Comparison of ENCODE assay signal across 12 cellular contexts in the genomic region with DNA sequence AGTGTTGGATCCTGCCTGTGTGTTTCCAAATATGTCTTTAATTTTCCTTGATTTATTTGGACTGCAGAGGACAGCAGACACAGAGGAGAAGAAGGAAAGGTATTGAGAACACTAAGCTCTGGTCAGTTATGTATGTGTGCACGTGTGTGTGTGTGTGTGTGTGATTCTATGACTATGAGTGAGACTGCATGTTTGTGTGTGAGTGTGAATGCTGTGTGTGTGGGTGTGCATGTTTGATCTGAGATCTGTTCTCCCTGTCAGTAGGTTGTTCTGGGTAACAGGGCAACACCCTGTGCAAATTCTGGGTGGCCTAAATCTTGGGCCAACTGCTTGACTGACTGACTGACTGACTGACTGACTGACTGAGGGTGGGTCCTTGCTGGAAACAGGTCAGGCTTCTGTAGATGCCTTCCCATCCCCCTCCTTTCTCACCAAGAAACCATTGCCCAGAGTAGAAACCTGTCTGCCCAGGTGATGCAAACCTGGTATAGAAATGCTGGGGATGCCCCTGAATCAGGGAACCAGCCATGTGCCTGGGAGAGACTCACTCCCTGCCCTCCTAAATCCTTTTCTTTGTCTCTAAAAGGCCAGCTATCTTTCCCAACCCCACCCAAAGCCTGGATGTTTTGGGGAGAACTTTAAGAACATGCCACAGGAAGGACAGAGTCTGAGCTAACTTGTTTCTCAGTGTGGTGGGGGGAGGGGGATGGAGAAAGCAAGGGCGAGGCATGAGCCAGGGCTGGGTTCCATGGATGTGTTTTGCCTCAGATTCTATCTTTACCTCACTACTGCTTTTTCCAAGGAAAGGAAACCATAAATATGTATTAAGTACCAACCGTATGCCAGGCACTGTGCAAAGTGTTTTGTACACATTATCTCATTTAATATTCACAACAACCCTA. TPM values are rescaled to one million over a fixed set of nuclear protein-coding genes. Genes with fewer than 3 reads are reported as not detected.
DNase-seq lines count a peak whose midpoint lies in the region; ATAC-seq and TF ChIP-seq lines count a peak whose summit lies in the region.
"Had no signal": no experiment of that assay in that cellular context is flagged by ENCODE, and none has a peak within 500 bp of the region (broad histone marks: within the 10 kb centered on the region; RNA-seq: fewer than 3 reads in every experiment).

No MANE protein-coding gene starts in this region.

- POLR2A ChIA-PET in CD8-positive, alpha-beta T cell (lab: Charles Lee), result interaction anchor here (1.0 kb wide), 2 partner anchors 40 to 50 kb away, joined by 4 read pairs; a partner anchor contains a TSS

- peak; percentile 46 for TF ChIP-seq POLR2A in prostate gland (IDR thresholded peaks at IDR 0.05)

- no peak overlapping the region for H3K27ac ChIP-seq in CD8-positive, alpha-beta T cell (ENCODE audit: low read depth, low read length)
- peak overlapping the region; percentile 82 for H3K27ac ChIP-seq in KOPT-K1 (ENCODE audit: low read depth, low read length, poor library complexity, severe bottlenecking)
- H3K27ac ChIP-seq in prostate gland, result peak overlapping the region; percentile 88 to 97

- H3K4me3 Mint-ChIP-seq in CD8-positive, alpha-beta T cell, result peak overlapping the region; percentile 4
- H3K4me3 Mint-ChIP-seq: WTC11 had no signal

- peaks cover 6% of the 10 kb centered on the region for H3K36me3 Mint-ChIP-seq in CD8-positive, alpha-beta T cell
- H3K36me3 Mint-ChIP-seq: WTC11 had no signal

- no peaks in the 10 kb centered on the region for H3K36me3 ChIP-seq in CD8-positive, alpha-beta T cell (ENCODE audit: insufficient read depth, low read length)
- H3K36me3 ChIP-seq in KOPT-K1 (ENCODE audit: insufficient read depth, low read length), result no peaks in the 10 kb centered on the region
- no peaks in the 10 kb centered on the region for H3K36me3 ChIP-seq in prostate gland

- no peaks in the 10 kb centered on the region for H3K27me3 Mint-ChIP-seq in CD8-positive, alpha-beta T cell (ENCODE audit: low read depth)

- no peak overlapping the region for H3K4me3 ChIP-seq in CD8-positive, alpha-beta T cell (ENCODE audit: low read depth, low read length)
- no peak overlapping the region for H3K4me3 ChIP-seq in epithelial cell of esophagus (ENCODE audit: low read length)
- H3K4me3 ChIP-seq in prostate gland, result no peak overlapping the region

- peaks cover 91% of the 10 kb centered on the region for H3K4me1 Mint-ChIP-seq in CD8-positive, alpha-beta T cell (ENCODE audit: low read depth)

- H3K4me1 ChIP-seq in CD8-positive, alpha-beta T cell (ENCODE audit: insufficient read depth, low read length), result peaks cover 88% of the 10 kb centered on the region
- peaks cover 15% of the 10 kb centered on the region for H3K4me1 ChIP-seq in prostate gland (replicated peaks)

- intact Hi-C loops in CD8-positive, alpha-beta T cell (cut with DNase I, micrococcal nuclease), result no loop called here
- intact Hi-C loops in prostate gland (cut with DNase I), result no loop called here

- 35% methylated on average over 3 of the region's 3 CpGs for WGBS in prostate gland

- H3K27me3 ChIP-seq in CD8-positive, alpha-beta T cell (ENCODE audit: insufficient read depth, low read length), result no peaks in the 10 kb centered on the region
- H3K27me3 ChIP-seq in prostate gland (replicated peaks; ENCODE audit: insufficient read depth), result no peaks in the 10 kb centered on the region

- no peaks in the 10 kb centered on the region for H3K9me3 ChIP-seq in CD8-positive, alpha-beta T cell (ENCODE audit: low read length)
- H3K9me3 ChIP-seq in KOPT-K1 (ENCODE audit: insufficient read depth, low read length, poor library complexity, severe bottlenecking), result no peaks in the 10 kb centered on the region
- no peaks in the 10 kb centered on the region for H3K9me3 ChIP-seq in prostate gland

- no peak for ATAC-seq in CD8-positive, alpha-beta T cell
- ATAC-seq in HG03039 (IDR thresholded peaks at IDR 0.05; ENCODE audit: unreplicated experiment), result no peak
- ATAC-seq in GM21619 (IDR thresholded peaks at IDR 0.05; ENCODE audit: unreplicated experiment), result no peak
- ATAC-seq: WTC11 had no signal

- CTCF ChIA-PET in CD8-positive, alpha-beta T cell (lab: Charles Lee), result interaction anchor here (1.0 to 3.3 kb wide), 5 partner anchors 19 to 51 kb away, joined by 3 to 18 read pairs (median 4); a partner anchor contains a TSS

- peak overlapping the region; percentile 99 for H3K27ac Mint-ChIP-seq in CD8-positive, alpha-beta T cell
- H3K27ac Mint-ChIP-seq: WTC11 had no signal

- DNase-seq in CD8-positive, alpha-beta T cell, result no peak
- DNase-seq in epithelial cell of esophagus (ENCODE audit: low read depth) (peak; percentile 92), prostate gland (ENCODE audit: low spot score) (peak; percentile 54), COLO829 (ENCODE audit: low spot score) (no peak)
- DNase-seq in activated CD8-positive, alpha-beta memory T cell treated with anti-CD3 and anti-CD28 coated beads, Interleukin-2, amount 50 U/mL, for 4 hours, result no peak
- DNase-seq: DMS79 treated with DMSO at 0.1 percent for 48 hours, NCI-H2081, retina had no signal

- no peaks in the 10 kb centered on the region for H3K9me3 Mint-ChIP-seq in CD8-positive, alpha-beta T cell
- H3K9me3 Mint-ChIP-seq: WTC11 had no signal

- TF ChIP-seq CTCF in CD8-positive, alpha-beta T cell (IDR thresholded peaks at IDR 0.05), result no peak
- TF ChIP-seq CTCF in epithelial cell of esophagus (IDR thresholded peaks at IDR 0.05; ENCODE audit: insufficient read depth, low read depth, low read length, missing control alignments), result no peak
- TF ChIP-seq CTCF in prostate gland (IDR thresholded peaks at IDR 0.05), result peak in 1 of 4 experiments; percentile 6

RNA-seq across cellular contexts. Expression of a gene that starts 4.4 kb away (rescaled TPM):
- total RNA-seq in CD8-positive, alpha-beta T cell, result 10 to 100 TPM; 24.1 to 25.6 TPM
- 10 to 100 TPM; 10.7 to 35.2 TPM for total RNA-seq in prostate gland

RNA-seq across cellular contexts. Expression of a gene that starts 16.9 kb away (rescaled TPM):
- total RNA-seq in CD8-positive, alpha-beta T cell, result 10 to 100 TPM; 43.8 to 46.6 TPM
- total RNA-seq in prostate gland, result 100 to 1,000 TPM in 1 of 2 donors, 10 to 100 TPM in 1; 77.0 to 112 TPM

RNA-seq across cellular contexts. Expression of a gene that starts 35.5 kb away (rescaled TPM):
- 100 to 1,000 TPM; 187 to 198 TPM for total RNA-seq in CD8-positive, alpha-beta T cell
- total RNA-seq in prostate gland, result 10 to 100 TPM; 59.8 to 94.3 TPM

RNA-seq across cellular contexts. Expression of a gene that starts 42.1 kb away (rescaled TPM):
- 10 to 100 TPM; 34.6 to 35.7 TPM for total RNA-seq in CD8-positive, alpha-beta T cell
- 10 to 100 TPM; 35.2 to 79.8 TPM for total RNA-seq in prostate gland

RNA-seq across cellular contexts. Expression of a gene that starts 50.6 kb away (rescaled TPM):
- 100 to 1,000 TPM; 103 to 104 TPM for total RNA-seq in CD8-positive, alpha-beta T cell
- total RNA-seq in prostate gland, result 100 to 1,000 TPM in 1 of 2 donors, 10 to 100 TPM in 1; 55.2 to 167 TPM

Comparison
In these comparisons a context has a peak if more than half of its experiments do, and no peak if none do; other contexts are left out.
1. DNase-seq: peak in epithelial cell of esophagus (single experiment) and prostate gland (single experiment); none in CD8-positive, alpha-beta T cell (0 of 7), COLO829 (single experiment) and activated CD8-positive, alpha-beta memory T cell treated with anti-CD3 and anti-CD28 coated beads, Interleukin-2, amount 50 U/mL, for 4 hours (single experiment).